In the genomic region with DNA sequence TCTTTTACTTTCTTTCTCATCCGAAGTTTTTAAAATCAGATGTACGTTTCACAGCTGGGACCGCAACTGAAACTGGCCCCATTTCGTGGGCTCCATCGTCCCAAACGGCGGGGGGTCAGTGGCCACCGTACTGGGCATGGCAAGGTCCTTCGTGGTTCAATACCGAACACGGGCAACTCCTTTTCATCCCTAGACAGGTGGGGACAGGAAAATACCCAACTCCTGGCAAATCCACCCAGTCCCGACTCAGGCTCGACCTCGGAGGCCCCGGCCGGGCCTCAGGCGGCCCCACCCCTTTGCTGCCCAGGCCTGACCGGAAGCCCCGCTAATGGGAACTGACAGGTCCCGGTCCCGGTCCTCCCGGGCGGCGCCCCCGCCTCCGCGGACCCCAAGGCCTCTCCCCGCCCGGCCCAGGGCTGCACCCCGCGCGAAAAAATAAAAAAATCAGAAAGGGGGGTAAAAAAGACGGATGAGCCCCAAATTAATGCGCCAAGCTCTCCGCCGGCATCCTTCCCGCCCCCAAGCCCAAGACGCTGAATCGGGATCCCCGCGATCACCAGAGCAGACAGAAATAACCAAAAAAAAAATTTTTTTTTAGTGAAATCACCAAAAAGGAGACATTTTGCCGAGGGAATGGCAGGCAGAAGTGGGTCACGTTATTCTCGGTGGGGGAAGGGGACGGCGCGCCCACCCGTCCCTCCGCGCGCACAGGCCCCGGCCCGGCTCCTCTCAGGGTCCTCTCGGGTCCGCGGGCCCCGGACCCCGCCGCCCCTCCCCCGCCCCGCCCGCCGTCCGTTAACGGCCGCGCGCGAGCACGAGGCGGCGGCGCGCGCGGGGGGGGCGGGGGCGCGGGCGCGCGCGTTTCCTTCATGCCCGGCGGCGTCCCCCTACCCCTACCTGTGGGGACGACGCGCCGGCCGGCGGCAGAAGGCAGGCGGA, we compare ENCODE assay signal across 1 cellular context.
TF ChIP-seq lines count a peak whose summit lies in the region.

No MANE protein-coding gene starts in this region.

TF ChIP-seq in HepG2, 621 proteins besides CTCF, POLR2A, EP300 and RAD21 (continued from another document and continues in another):
- TF ChIP-seq, protein P1, sequence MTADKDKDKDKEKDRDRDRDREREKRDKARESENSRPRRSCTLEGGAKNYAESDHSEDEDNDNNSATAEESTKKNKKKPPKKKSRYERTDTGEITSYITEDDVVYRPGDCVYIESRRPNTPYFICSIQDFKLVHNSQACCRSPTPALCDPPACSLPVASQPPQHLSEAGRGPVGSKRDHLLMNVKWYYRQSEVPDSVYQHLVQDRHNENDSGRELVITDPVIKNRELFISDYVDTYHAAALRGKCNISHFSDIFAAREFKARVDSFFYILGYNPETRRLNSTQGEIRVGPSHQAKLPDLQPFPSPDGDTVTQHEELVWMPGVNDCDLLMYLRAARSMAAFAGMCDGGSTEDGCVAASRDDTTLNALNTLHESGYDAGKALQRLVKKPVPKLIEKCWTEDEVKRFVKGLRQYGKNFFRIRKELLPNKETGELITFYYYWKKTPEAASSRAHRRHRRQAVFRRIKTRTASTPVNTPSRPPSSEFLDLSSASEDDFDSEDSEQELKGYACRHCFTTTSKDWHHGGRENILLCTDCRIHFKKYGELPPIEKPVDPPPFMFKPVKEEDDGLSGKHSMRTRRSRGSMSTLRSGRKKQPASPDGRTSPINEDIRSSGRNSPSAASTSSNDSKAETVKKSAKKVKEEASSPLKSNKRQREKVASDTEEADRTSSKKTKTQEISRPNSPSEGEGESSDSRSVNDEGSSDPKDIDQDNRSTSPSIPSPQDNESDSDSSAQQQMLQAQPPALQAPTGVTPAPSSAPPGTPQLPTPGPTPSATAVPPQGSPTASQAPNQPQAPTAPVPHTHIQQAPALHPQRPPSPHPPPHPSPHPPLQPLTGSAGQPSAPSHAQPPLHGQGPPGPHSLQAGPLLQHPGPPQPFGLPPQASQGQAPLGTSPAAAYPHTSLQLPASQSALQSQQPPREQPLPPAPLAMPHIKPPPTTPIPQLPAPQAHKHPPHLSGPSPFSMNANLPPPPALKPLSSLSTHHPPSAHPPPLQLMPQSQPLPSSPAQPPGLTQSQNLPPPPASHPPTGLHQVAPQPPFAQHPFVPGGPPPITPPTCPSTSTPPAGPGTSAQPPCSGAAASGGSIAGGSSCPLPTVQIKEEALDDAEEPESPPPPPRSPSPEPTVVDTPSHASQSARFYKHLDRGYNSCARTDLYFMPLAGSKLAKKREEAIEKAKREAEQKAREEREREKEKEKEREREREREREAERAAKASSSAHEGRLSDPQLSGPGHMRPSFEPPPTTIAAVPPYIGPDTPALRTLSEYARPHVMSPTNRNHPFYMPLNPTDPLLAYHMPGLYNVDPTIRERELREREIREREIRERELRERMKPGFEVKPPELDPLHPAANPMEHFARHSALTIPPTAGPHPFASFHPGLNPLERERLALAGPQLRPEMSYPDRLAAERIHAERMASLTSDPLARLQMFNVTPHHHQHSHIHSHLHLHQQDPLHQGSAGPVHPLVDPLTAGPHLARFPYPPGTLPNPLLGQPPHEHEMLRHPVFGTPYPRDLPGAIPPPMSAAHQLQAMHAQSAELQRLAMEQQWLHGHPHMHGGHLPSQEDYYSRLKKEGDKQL (CRISPR knock-in tag; IDR thresholded peaks at IDR 0.05; ENCODE audit: low read depth), result no peak
- TF ChIP-seq ZFP1 (CRISPR knock-in tag; IDR thresholded peaks at IDR 0.05), result no peak
- 0 out of 2 replicates have a peak, but pooled peaks have one; percentile 40 for TF ChIP-seq ZNF792 (CRISPR knock-in tag; IDR thresholded peaks at IDR 0.05)
- TF ChIP-seq MTA1 (CRISPR knock-in tag; IDR thresholded peaks at IDR 0.05; ENCODE audit: borderline replicate concordance), result no peak
- TF ChIP-seq, protein P2, sequence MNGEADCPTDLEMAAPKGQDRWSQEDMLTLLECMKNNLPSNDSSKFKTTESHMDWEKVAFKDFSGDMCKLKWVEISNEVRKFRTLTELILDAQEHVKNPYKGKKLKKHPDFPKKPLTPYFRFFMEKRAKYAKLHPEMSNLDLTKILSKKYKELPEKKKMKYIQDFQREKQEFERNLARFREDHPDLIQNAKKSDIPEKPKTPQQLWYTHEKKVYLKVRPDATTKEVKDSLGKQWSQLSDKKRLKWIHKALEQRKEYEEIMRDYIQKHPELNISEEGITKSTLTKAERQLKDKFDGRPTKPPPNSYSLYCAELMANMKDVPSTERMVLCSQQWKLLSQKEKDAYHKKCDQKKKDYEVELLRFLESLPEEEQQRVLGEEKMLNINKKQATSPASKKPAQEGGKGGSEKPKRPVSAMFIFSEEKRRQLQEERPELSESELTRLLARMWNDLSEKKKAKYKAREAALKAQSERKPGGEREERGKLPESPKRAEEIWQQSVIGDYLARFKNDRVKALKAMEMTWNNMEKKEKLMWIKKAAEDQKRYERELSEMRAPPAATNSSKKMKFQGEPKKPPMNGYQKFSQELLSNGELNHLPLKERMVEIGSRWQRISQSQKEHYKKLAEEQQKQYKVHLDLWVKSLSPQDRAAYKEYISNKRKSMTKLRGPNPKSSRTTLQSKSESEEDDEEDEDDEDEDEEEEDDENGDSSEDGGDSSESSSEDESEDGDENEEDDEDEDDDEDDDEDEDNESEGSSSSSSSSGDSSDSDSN (CRISPR knock-in tag; IDR thresholded peaks at IDR 0.05), result peak; percentile 79
- TF ChIP-seq RCOR2 (CRISPR knock-in tag; IDR thresholded peaks at IDR 0.05), result no peak
- 0 out of 2 replicates have a peak, but pooled peaks have one; percentile 48 for TF ChIP-seq ZNF83 (CRISPR knock-in tag; IDR thresholded peaks at IDR 0.05; ENCODE audit: borderline replicate concordance)
- TF ChIP-seq ZSCAN21 (CRISPR knock-in tag; IDR thresholded peaks at IDR 0.05; ENCODE audit: borderline replicate concordance), result peak; percentile 29; the same call in 1 of the 2 replicates
- no peak for TF ChIP-seq ZNF749 (CRISPR knock-in tag; IDR thresholded peaks at IDR 0.05; ENCODE audit: borderline replicate concordance)
- no peak for TF ChIP-seq SMAD1 (CRISPR knock-in tag; IDR thresholded peaks at IDR 0.05; ENCODE audit: borderline replicate concordance, low read depth)
- TF ChIP-seq, protein P3, sequence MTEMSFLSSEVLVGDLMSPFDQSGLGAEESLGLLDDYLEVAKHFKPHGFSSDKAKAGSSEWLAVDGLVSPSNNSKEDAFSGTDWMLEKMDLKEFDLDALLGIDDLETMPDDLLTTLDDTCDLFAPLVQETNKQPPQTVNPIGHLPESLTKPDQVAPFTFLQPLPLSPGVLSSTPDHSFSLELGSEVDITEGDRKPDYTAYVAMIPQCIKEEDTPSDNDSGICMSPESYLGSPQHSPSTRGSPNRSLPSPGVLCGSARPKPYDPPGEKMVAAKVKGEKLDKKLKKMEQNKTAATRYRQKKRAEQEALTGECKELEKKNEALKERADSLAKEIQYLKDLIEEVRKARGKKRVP (CRISPR knock-in tag; IDR thresholded peaks at IDR 0.05), result no peak
- TF ChIP-seq, protein P4, sequence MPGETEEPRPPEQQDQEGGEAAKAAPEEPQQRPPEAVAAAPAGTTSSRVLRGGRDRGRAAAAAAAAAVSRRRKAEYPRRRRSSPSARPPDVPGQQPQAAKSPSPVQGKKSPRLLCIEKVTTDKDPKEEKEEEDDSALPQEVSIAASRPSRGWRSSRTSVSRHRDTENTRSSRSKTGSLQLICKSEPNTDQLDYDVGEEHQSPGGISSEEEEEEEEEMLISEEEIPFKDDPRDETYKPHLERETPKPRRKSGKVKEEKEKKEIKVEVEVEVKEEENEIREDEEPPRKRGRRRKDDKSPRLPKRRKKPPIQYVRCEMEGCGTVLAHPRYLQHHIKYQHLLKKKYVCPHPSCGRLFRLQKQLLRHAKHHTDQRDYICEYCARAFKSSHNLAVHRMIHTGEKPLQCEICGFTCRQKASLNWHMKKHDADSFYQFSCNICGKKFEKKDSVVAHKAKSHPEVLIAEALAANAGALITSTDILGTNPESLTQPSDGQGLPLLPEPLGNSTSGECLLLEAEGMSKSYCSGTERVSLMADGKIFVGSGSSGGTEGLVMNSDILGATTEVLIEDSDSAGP (CRISPR knock-in tag; IDR thresholded peaks at IDR 0.05; ENCODE audit: borderline replicate concordance), result 0 out of 2 replicates have a peak, but pooled peaks have one; percentile 34
- TF ChIP-seq, protein P5, sequence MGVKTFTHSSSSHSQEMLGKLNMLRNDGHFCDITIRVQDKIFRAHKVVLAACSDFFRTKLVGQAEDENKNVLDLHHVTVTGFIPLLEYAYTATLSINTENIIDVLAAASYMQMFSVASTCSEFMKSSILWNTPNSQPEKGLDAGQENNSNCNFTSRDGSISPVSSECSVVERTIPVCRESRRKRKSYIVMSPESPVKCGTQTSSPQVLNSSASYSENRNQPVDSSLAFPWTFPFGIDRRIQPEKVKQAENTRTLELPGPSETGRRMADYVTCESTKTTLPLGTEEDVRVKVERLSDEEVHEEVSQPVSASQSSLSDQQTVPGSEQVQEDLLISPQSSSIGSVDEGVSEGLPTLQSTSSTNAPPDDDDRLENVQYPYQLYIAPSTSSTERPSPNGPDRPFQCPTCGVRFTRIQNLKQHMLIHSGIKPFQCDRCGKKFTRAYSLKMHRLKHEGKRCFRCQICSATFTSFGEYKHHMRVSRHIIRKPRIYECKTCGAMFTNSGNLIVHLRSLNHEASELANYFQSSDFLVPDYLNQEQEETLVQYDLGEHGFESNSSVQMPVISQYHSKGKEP (CRISPR knock-in tag; IDR thresholded peaks at IDR 0.05), result no peak
- TF ChIP-seq, protein P6, sequence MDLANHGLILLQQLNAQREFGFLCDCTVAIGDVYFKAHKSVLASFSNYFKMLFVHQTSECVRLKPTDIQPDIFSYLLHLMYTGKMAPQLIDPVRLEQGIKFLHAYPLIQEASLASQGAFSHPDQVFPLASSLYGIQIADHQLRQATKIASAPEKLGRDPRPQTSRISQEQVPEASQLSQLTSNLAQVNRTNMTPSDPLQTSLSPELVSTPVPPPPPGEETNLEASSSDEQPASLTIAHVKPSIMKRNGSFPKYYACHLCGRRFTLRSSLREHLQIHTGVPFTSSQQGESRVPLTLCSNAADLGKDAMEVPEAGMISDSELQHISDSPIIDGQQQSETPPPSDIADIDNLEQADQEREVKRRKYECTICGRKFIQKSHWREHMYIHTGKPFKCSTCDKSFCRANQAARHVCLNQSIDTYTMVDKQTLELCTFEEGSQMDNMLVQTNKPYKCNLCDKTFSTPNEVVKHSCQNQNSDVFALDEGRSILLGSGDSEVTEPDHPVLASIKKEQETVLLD (CRISPR knock-in tag; IDR thresholded peaks at IDR 0.05; ENCODE audit: low read depth), result peak; percentile 82
- TF ChIP-seq TBP (CRISPR knock-in tag; IDR thresholded peaks at IDR 0.05), result no peak
- TF ChIP-seq, protein P7, sequence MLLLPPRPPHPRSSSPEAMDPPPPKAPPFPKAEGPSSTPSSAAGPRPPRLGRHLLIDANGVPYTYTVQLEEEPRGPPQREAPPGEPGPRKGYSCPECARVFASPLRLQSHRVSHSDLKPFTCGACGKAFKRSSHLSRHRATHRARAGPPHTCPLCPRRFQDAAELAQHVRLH (CRISPR knock-in tag; IDR thresholded peaks at IDR 0.05; ENCODE audit: borderline replicate concordance, low read depth), result no peak
- TF ChIP-seq, protein P8, sequence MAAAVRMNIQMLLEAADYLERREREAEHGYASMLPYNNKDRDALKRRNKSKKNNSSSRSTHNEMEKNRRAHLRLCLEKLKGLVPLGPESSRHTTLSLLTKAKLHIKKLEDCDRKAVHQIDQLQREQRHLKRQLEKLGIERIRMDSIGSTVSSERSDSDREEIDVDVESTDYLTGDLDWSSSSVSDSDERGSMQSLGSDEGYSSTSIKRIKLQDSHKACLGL (CRISPR knock-in tag; IDR thresholded peaks at IDR 0.05), result peak; percentile 35; the same call in 1 of the 2 replicates
- TF ChIP-seq YEATS4 (CRISPR knock-in tag; IDR thresholded peaks at IDR 0.05; ENCODE audit: borderline replicate concordance), result peak; percentile 92
- TF ChIP-seq ERF (CRISPR knock-in tag; IDR thresholded peaks at IDR 0.05), result peak; percentile 70; the same call in 1 of the 2 replicates
- TF ChIP-seq KLF12 (CRISPR knock-in tag; IDR thresholded peaks at IDR 0.05; ENCODE audit: borderline replicate concordance), result peak; percentile 94
- TF ChIP-seq CBX5 (CRISPR knock-in tag; IDR thresholded peaks at IDR 0.05; ENCODE audit: borderline replicate concordance), result 0 out of 2 replicates have a peak, but pooled peaks have one; percentile 3
- no peak for TF ChIP-seq EZH2 (conservative IDR thresholded peaks at IDR 0.05; ENCODE audit: low read depth, low read length)
- peak; percentile 36 for TF ChIP-seq CBX1 (IDR thresholded peaks at IDR 0.05; ENCODE audit: low read depth)
- TF ChIP-seq, protein P9, sequence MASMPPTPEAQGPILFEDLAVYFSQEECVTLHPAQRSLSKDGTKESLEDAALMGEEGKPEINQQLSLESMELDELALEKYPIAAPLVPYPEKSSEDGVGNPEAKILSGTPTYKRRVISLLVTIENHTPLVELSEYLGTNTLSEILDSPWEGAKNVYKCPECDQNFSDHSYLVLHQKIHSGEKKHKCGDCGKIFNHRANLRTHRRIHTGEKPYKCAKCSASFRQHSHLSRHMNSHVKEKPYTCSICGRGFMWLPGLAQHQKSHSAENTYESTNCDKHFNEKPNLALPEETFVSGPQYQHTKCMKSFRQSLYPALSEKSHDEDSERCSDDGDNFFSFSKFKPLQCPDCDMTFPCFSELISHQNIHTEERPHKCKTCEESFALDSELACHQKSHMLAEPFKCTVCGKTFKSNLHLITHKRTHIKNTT (CRISPR knock-in tag; IDR thresholded peaks at IDR 0.05), result no peak
- no peak for TF ChIP-seq ZNF329 (CRISPR knock-in tag; IDR thresholded peaks at IDR 0.05; ENCODE audit: low read depth)
- TF ChIP-seq MTA3 (CRISPR knock-in tag; IDR thresholded peaks at IDR 0.05), result no peak
- TF ChIP-seq, protein P10, sequence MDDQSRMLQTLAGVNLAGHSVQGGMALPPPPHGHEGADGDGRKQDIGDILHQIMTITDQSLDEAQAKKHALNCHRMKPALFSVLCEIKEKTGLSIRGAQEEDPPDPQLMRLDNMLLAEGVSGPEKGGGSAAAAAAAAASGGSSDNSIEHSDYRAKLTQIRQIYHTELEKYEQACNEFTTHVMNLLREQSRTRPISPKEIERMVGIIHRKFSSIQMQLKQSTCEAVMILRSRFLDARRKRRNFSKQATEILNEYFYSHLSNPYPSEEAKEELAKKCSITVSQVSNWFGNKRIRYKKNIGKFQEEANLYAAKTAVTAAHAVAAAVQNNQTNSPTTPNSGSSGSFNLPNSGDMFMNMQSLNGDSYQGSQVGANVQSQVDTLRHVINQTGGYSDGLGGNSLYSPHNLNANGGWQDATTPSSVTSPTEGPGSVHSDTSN (CRISPR knock-in tag; IDR thresholded peaks at IDR 0.05; ENCODE audit: borderline replicate concordance), result peak; percentile 44; the same call in 1 of the 2 replicates
- TF ChIP-seq JUNB (CRISPR knock-in tag; IDR thresholded peaks at IDR 0.05; ENCODE audit: borderline replicate concordance), result no peak
- peak; percentile 51; the same call in 1 of the 2 replicates for TF ChIP-seq ZNF441 (CRISPR knock-in tag; IDR thresholded peaks at IDR 0.05; ENCODE audit: borderline replicate concordance)
